ENCODE assay signal across 9 cellular contexts in the genomic region with DNA sequence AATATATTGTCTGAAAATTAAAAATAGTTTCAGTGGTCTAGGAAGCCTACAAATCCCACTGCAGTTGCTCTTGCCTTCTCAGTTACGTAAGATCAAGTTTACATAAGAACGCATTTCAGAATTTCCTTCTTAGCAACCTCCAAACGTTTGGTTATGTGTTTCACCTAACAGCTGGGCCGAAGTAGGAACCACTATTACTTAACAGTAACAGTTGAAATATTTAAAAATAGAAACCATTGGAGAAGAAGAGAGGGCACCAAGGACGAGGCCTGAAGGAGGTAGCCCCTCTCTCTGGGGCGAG.
DNase-seq lines count a peak whose midpoint lies in the region; ATAC-seq and TF ChIP-seq lines count a peak whose summit lies in the region.
"Had no signal": no experiment of that assay in that cellular context is flagged by ENCODE, and none has a peak within 500 bp of the region (broad histone marks: within the 10 kb centered on the region; RNA-seq: fewer than 3 reads in every experiment).

No MANE protein-coding gene starts in this region.

- ATAC-seq in GM19463 (IDR thresholded peaks at IDR 0.05; ENCODE audit: unreplicated experiment) (no peak), HG03175 (IDR thresholded peaks at IDR 0.05; ENCODE audit: unreplicated experiment) (no peak)

- peak overlapping the region; percentile 89 for H3K4me2 ChIP-seq in osteoblast (ENCODE audit: insufficient read depth, low read length)

- H4K20me1 ChIP-seq in osteoblast (ENCODE audit: insufficient read depth, low read length), result no peaks in the 10 kb centered on the region

- no peak overlapping the region for H2AFZ ChIP-seq in osteoblast (ENCODE audit: low read length)

- H3K27ac ChIP-seq in C4-2B, result peak overlapping the region; percentile 44
- peak overlapping the region; percentile 10 for H3K27ac ChIP-seq in osteoblast (ENCODE audit: low read depth, low read length)

- H3K9me3 ChIP-seq in osteoblast (ENCODE audit: low read depth, low read length), result no peaks in the 10 kb centered on the region

- DNase-seq in NOMO-1 treated with dmso at 0.1 percent for 144 hours (lab: John Stamatoyannopoulos, UW; ENCODE audit: unreplicated experiment) (peak; percentile 87), fibroblast of gingiva (ENCODE audit: low read depth) (peak; percentile 69), osteoblast (ENCODE audit: insufficient read length, low spot score, missing footprints) (no peak), NCI-H2227 (lab: John Stamatoyannopoulos, UW; ENCODE audit: unreplicated experiment) (no peak), middle frontal gyrus (ENCODE audit: extremely low spot score, low spot score) (no peak)
- DNase-seq: EL had no signal

- H3K4me3 ChIP-seq in osteoblast (ENCODE audit: insufficient read depth, low read length), result no peak overlapping the region

- no peaks in the 10 kb centered on the region for H3K27me3 ChIP-seq in osteoblast (ENCODE audit: insufficient read depth, low read length)

- TF ChIP-seq CTCF in C4-2B (conservative IDR thresholded peaks at IDR 0.05) (no peak), osteoblast (IDR thresholded peaks at IDR 0.05; ENCODE audit: extremely low read depth, low read depth, low read length) (no peak)

- peaks cover 54% of the 10 kb centered on the region for H3K4me1 ChIP-seq in osteoblast (ENCODE audit: insufficient read depth, low read length)

- peaks cover 23% of the 10 kb centered on the region for H3K79me2 ChIP-seq in osteoblast (ENCODE audit: insufficient read depth, low read length)

- H3K36me3 ChIP-seq in osteoblast (ENCODE audit: insufficient read depth, low read length), result no peaks in the 10 kb centered on the region

Comparison
In these comparisons a context has a peak if more than half of its experiments do, and no peak if none do; other contexts are left out.
1. DNase-seq: peak in NOMO-1 treated with dmso at 0.1 percent for 144 hours (single experiment) and fibroblast of gingiva (single experiment); none in osteoblast (single experiment), NCI-H2227 (single experiment) and middle frontal gyrus (single experiment).